In the genomic region with DNA sequence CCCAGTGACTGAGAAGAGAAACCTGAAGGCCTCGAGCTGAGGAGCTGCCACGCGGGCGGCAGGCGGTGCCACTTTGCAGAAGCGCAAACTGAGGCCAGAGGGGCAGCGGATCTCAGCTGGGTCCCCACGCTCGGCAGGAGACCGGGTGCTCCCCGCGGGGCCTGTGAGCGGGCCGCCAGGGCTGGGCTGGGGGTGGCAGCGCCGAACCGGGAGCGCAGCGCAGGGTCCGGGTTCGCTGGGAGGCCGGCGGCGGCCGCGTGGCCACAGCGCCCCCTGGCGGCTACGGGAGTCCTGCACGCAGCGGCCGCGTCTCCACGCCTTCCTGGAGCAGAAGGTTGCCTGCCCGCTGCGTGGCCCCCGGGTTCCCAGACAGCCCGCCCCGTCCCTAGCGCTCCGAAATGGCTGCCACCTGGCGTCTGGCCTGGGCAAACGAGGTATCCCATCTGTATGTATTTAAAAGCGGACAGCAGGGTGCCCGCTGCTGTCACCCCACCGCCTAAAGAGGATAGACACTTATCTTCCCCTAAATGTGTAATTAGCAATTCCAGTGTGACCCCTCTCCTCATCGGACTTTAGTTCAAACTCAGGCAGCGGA, we compare ENCODE assay signal across 8 cellular contexts.
A peak's percentile ranks its signal among the peaks of the same experiment; 100 is the strongest.
DNase-seq lines count a peak whose midpoint lies in the region; ATAC-seq and TF ChIP-seq lines count a peak whose summit lies in the region.

No MANE protein-coding gene starts in this region.

- ATAC-seq in HG02885 (IDR thresholded peaks at IDR 0.05; ENCODE audit: poor library complexity, unreplicated experiment) (peak; percentile 74), memory B cell (ENCODE audit: low read depth) (peak; percentile 27), HG02970 (IDR thresholded peaks at IDR 0.05; ENCODE audit: low FRiP score, unreplicated experiment) (no peak)

- peaks cover 11% of the 10 kb centered on the region for H3K4me1 Mint-ChIP-seq in activated CD4-positive, alpha-beta memory T cell treated with anti-CD3 and anti-CD28 coated beads for 36 hours (ENCODE audit: low read depth)
- peaks cover 2% of the 10 kb centered on the region for H3K4me1 Mint-ChIP-seq in memory B cell

- peaks cover 20% of the 10 kb centered on the region for H3K27me3 Mint-ChIP-seq in activated CD4-positive, alpha-beta memory T cell treated with anti-CD3 and anti-CD28 coated beads for 36 hours
- peaks cover 18% of the 10 kb centered on the region for H3K27me3 Mint-ChIP-seq in memory B cell

- TF ChIP-seq CTCF in GM10248 (IDR thresholded peaks at IDR 0.05; ENCODE audit: control extremely low read depth, extremely low read depth, low read depth, missing control alignments): peak; percentile 81

- intact Hi-C loops in activated CD4-positive, alpha-beta memory T cell treated with anti-CD3 and anti-CD28 coated beads for 36 hours (cut with micrococcal nuclease): loop anchor here (10.0 kb wide), 1 partner anchor 1146 kb away; a partner anchor contains a TSS

- DNase-seq in GM10248 (ENCODE audit: extremely low spot score) (peak; percentile 87), NCI-H510A treated with DMSO at 0.1 percent for 48 hours (lab: John Stamatoyannopoulos, UW) (peak; percentile 69), memory B cell (ENCODE audit: low spot score in 2 of 2) (peak; percentile 33 to 42)
- DNase-seq in activated CD4-positive, alpha-beta memory T cell treated with anti-CD3 and anti-CD28 coated beads for 36 hours: peak; percentile 65
- peak; percentile 15 for DNase-seq in effector CD8-positive, alpha-beta T cell (lab: John Stamatoyannopoulos, UW)
- DNase-seq in stimulated activated CD8-positive, alpha-beta memory T cell treated with anti-CD3 and anti-CD28 coated beads, Interleukin-2, amount 100 ng/mL, for 1 hour (ENCODE audit: low read depth in 2 of 2): peak; percentile 4 to 26

- POLR2A ChIA-PET in GM10248 (lab: Yijun Ruan, JAX): no interaction called here
- POLR2A ChIA-PET in activated CD4-positive, alpha-beta memory T cell treated with anti-CD3 and anti-CD28 coated beads for 36 hours (lab: Charles Lee): no interaction called here

- H3K27ac Mint-ChIP-seq in activated CD4-positive, alpha-beta memory T cell treated with anti-CD3 and anti-CD28 coated beads for 36 hours: no peak overlapping the region
- no peak overlapping the region for H3K27ac Mint-ChIP-seq in memory B cell

- H3K9me3 Mint-ChIP-seq in activated CD4-positive, alpha-beta memory T cell treated with anti-CD3 and anti-CD28 coated beads for 36 hours: no peaks in the 10 kb centered on the region
- peaks cover 1% of the 10 kb centered on the region for H3K9me3 Mint-ChIP-seq in memory B cell

- CTCF ChIA-PET in GM10248 (lab: Yijun Ruan, JAX): interaction anchor here (0.7 to 1.8 kb wide), 8 partner anchors 8 to 59 kb away, joined by 3 to 11 read pairs (median 4); no protein-coding TSS in a partner anchor
- CTCF ChIA-PET in activated CD4-positive, alpha-beta memory T cell treated with anti-CD3 and anti-CD28 coated beads for 36 hours (lab: Charles Lee): interaction anchor here (1.6 to 2.2 kb wide), 3 partner anchors 11 to 73 kb away, joined by 4 to 10 read pairs (median 9); no protein-coding TSS in a partner anchor

- no peaks in the 10 kb centered on the region for H3K36me3 Mint-ChIP-seq in activated CD4-positive, alpha-beta memory T cell treated with anti-CD3 and anti-CD28 coated beads for 36 hours
- no peaks in the 10 kb centered on the region for H3K36me3 Mint-ChIP-seq in memory B cell

- H3K4me3 Mint-ChIP-seq in activated CD4-positive, alpha-beta memory T cell treated with anti-CD3 and anti-CD28 coated beads for 36 hours: no peak overlapping the region
- H3K4me3 Mint-ChIP-seq in memory B cell: no peak overlapping the region

Comparison
In these comparisons a context has a peak if more than half of its experiments do, and no peak if none do; other contexts are left out.
1. DNase-seq: peak in every context shown above with its lines; median percentile 87 in GM10248; 69 in NCI-H510A treated with DMSO at 0.1 percent for 48 hours; 65 in activated CD4-positive, alpha-beta memory T cell treated with anti-CD3 and anti-CD28 coated beads for 36 hours; 38 in memory B cell; 15 in effector CD8-positive, alpha-beta T cell; 15 in stimulated activated CD8-positive, alpha-beta memory T cell treated with anti-CD3 and anti-CD28 coated beads, Interleukin-2, amount 100 ng/mL, for 1 hour.